ENCODE assay signal across 1 cellular context in the genomic region with DNA sequence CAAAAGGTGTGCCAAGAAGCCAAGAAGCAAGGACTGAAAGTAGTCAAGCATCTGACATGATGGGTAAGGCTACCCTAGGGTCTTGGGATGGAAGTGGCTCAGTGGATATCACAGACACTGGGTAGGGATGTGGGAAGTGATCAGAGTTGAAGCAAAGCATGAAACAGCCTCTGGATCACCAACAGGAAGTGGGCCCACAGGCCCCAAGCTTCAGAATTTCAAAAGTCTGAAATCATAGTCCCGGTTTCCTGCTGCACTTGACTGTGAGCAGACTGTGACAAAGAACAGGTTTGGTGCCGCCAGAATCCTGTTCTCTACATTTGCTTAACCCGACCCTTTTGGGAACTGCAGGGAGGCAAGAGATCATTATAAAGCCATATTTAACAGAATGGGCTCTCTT.
TF ChIP-seq lines count a peak whose summit lies in the region.

No MANE protein-coding gene starts in this region.

TF ChIP-seq in GM12878, 131 proteins besides CTCF, POLR2A, EP300 and RAD21 (continued from another document):
- peak in 1 of 2 experiments; percentile 77; a peak in 2 of 4 replicates for TF ChIP-seq ETV6 (conservative IDR thresholded peaks at IDR 0.05 in 1 of 2, IDR thresholded peaks at IDR 0.05 in 1 of 2; ENCODE audit: borderline replicate concordance in 1 of 2, low read depth in 1 of 2)
- no peak for TF ChIP-seq RAD51 (IDR thresholded peaks at IDR 0.05)
- TF ChIP-seq, protein P1, sequence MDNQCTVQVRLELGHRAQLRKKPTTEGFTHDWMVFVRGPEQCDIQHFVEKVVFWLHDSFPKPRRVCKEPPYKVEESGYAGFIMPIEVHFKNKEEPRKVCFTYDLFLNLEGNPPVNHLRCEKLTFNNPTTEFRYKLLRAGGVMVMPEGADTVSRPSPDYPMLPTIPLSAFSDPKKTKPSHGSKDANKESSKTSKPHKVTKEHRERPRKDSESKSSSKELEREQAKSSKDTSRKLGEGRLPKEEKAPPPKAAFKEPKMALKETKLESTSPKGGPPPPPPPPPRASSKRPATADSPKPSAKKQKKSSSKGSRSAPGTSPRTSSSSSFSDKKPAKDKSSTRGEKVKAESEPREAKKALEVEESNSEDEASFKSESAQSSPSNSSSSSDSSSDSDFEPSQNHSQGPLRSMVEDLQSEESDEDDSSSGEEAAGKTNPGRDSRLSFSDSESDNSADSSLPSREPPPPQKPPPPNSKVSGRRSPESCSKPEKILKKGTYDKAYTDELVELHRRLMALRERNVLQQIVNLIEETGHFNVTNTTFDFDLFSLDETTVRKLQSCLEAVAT (IDR thresholded peaks at IDR 0.05), result no peak
- peak; percentile 50 for TF ChIP-seq SPI1 (IDR thresholded peaks at IDR 0.05; ENCODE audit: borderline replicate concordance, insufficient read depth, low read depth, low read length)
- 0 out of 2 replicates have a peak, but pooled peaks have one; percentile 18 for TF ChIP-seq CREM (IDR thresholded peaks at IDR 0.05; ENCODE audit: low read depth)
- TF ChIP-seq E2F4 (IDR thresholded peaks at IDR 0.05; ENCODE audit: low read depth, low read length), result no peak
- peak; percentile 69 for TF ChIP-seq EED (IDR thresholded peaks at IDR 0.05; ENCODE audit: low read depth)
- peak; percentile 63 for TF ChIP-seq POLR2AphosphoS5 (IDR thresholded peaks at IDR 0.05; ENCODE audit: low read length)
- TF ChIP-seq RUNX3 (IDR thresholded peaks at IDR 0.05; ENCODE audit: low read length), result peak; percentile 30
- no peak for TF ChIP-seq RCOR1 (conservative IDR thresholded peaks at IDR 0.05; ENCODE audit: low read depth, low read length)
- 0 out of 3 replicates have a peak, but pooled peaks have one; percentile 34 for TF ChIP-seq POU2F2 (IDR thresholded peaks at IDR 0.05; ENCODE audit: borderline replicate concordance, low read depth, low read length)
- no peak for TF ChIP-seq PML (IDR thresholded peaks at IDR 0.05; ENCODE audit: low read length)
- TF ChIP-seq PKNOX1 (IDR thresholded peaks at IDR 0.05), result no peak
- no peak for TF ChIP-seq FOXK2 (IDR thresholded peaks at IDR 0.05)
